ENCODE assay signal across 1 cellular context in the genomic region with DNA sequence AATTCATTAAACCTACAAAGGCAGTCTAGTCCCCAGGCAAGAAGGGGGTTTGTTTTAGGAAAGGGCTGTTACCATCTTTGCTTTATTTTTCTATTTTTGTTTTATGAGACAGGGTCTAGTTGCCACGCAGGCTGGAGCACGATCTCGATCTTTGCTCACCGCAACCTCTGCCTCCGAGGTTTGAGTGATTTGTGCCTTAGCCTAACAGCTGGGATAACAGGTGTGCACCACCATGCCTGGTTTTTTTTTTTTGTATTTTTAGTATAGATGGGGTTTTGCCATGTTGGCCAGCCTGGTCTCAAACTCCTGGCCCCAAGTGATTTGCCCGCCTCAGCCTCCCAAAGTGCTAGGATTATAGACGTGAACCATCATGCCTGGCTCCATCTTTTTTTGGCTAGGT.
TF ChIP-seq lines count a peak whose summit lies in the region.

No MANE protein-coding gene starts in this region.

TF ChIP-seq in K562, 482 proteins besides CTCF, POLR2A, EP300 and RAD21:
- TF ChIP-seq, protein P1, sequence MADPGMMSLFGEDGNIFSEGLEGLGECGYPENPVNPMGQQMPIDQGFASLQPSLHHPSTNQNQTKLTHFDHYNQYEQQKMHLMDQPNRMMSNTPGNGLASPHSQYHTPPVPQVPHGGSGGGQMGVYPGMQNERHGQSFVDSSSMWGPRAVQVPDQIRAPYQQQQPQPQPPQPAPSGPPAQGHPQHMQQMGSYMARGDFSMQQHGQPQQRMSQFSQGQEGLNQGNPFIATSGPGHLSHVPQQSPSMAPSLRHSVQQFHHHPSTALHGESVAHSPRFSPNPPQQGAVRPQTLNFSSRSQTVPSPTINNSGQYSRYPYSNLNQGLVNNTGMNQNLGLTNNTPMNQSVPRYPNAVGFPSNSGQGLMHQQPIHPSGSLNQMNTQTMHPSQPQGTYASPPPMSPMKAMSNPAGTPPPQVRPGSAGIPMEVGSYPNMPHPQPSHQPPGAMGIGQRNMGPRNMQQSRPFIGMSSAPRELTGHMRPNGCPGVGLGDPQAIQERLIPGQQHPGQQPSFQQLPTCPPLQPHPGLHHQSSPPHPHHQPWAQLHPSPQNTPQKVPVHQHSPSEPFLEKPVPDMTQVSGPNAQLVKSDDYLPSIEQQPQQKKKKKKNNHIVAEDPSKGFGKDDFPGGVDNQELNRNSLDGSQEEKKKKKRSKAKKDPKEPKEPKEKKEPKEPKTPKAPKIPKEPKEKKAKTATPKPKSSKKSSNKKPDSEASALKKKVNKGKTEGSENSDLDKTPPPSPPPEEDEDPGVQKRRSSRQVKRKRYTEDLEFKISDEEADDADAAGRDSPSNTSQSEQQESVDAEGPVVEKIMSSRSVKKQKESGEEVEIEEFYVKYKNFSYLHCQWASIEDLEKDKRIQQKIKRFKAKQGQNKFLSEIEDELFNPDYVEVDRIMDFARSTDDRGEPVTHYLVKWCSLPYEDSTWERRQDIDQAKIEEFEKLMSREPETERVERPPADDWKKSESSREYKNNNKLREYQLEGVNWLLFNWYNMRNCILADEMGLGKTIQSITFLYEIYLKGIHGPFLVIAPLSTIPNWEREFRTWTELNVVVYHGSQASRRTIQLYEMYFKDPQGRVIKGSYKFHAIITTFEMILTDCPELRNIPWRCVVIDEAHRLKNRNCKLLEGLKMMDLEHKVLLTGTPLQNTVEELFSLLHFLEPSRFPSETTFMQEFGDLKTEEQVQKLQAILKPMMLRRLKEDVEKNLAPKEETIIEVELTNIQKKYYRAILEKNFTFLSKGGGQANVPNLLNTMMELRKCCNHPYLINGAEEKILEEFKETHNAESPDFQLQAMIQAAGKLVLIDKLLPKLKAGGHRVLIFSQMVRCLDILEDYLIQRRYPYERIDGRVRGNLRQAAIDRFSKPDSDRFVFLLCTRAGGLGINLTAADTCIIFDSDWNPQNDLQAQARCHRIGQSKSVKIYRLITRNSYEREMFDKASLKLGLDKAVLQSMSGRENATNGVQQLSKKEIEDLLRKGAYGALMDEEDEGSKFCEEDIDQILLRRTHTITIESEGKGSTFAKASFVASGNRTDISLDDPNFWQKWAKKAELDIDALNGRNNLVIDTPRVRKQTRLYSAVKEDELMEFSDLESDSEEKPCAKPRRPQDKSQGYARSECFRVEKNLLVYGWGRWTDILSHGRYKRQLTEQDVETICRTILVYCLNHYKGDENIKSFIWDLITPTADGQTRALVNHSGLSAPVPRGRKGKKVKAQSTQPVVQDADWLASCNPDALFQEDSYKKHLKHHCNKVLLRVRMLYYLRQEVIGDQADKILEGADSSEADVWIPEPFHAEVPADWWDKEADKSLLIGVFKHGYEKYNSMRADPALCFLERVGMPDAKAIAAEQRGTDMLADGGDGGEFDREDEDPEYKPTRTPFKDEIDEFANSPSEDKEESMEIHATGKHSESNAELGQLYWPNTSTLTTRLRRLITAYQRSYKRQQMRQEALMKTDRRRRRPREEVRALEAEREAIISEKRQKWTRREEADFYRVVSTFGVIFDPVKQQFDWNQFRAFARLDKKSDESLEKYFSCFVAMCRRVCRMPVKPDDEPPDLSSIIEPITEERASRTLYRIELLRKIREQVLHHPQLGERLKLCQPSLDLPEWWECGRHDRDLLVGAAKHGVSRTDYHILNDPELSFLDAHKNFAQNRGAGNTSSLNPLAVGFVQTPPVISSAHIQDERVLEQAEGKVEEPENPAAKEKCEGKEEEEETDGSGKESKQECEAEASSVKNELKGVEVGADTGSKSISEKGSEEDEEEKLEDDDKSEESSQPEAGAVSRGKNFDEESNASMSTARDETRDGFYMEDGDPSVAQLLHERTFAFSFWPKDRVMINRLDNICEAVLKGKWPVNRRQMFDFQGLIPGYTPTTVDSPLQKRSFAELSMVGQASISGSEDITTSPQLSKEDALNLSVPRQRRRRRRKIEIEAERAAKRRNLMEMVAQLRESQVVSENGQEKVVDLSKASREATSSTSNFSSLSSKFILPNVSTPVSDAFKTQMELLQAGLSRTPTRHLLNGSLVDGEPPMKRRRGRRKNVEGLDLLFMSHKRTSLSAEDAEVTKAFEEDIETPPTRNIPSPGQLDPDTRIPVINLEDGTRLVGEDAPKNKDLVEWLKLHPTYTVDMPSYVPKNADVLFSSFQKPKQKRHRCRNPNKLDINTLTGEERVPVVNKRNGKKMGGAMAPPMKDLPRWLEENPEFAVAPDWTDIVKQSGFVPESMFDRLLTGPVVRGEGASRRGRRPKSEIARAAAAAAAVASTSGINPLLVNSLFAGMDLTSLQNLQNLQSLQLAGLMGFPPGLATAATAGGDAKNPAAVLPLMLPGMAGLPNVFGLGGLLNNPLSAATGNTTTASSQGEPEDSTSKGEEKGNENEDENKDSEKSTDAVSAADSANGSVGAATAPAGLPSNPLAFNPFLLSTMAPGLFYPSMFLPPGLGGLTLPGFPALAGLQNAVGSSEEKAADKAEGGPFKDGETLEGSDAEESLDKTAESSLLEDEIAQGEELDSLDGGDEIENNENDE (IDR thresholded peaks at IDR 0.05; ENCODE audit: low read depth, low read length): no peak
- no peak for TF ChIP-seq ZNF174 (CRISPR knock-in tag; IDR thresholded peaks at IDR 0.05)
- TF ChIP-seq, protein P2, sequence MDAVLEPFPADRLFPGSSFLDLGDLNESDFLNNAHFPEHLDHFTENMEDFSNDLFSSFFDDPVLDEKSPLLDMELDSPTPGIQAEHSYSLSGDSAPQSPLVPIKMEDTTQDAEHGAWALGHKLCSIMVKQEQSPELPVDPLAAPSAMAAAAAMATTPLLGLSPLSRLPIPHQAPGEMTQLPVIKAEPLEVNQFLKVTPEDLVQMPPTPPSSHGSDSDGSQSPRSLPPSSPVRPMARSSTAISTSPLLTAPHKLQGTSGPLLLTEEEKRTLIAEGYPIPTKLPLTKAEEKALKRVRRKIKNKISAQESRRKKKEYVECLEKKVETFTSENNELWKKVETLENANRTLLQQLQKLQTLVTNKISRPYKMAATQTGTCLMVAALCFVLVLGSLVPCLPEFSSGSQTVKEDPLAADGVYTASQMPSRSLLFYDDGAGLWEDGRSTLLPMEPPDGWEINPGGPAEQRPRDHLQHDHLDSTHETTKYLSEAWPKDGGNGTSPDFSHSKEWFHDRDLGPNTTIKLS (IDR thresholded peaks at IDR 0.05; ENCODE audit: borderline replicate concordance, low read depth): no peak
- TF ChIP-seq, protein P3, sequence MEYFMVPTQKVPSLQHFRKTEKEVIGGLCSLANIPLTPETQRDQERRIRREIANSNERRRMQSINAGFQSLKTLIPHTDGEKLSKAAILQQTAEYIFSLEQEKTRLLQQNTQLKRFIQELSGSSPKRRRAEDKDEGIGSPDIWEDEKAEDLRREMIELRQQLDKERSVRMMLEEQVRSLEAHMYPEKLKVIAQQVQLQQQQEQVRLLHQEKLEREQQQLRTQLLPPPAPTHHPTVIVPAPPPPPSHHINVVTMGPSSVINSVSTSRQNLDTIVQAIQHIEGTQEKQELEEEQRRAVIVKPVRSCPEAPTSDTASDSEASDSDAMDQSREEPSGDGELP (CRISPR knock-in tag; IDR thresholded peaks at IDR 0.05; ENCODE audit: borderline replicate concordance): peak; percentile 18; the same call in 1 of the 2 replicates
- TF ChIP-seq CAMTA2 (CRISPR knock-in tag; conservative IDR thresholded peaks at IDR 0.05): no peak
- no peak for TF ChIP-seq CHD2 (IDR thresholded peaks at IDR 0.05; ENCODE audit: low read depth, low read length)
- TF ChIP-seq DDX20 (tag; IDR thresholded peaks at IDR 0.05; ENCODE audit: low read depth): no peak
